ENCODE assay signal across 17 cellular contexts in genomic region chr21:43178175-43178574, GRCh38. TPM values are rescaled to one million over a fixed set of nuclear protein-coding genes. Genes with fewer than 3 reads are reported as not detected.
"Had no signal": no experiment of that assay in that cellular context is flagged by ENCODE, and none has a peak within 500 bp of the region (broad histone marks: within the 10 kb centered on the region; RNA-seq: fewer than 3 reads in every experiment).

No MANE protein-coding gene starts in this region.

RNA-seq across cellular contexts. Expression of gene CRYAA, which starts 9.4 kb away (rescaled TPM):
- total RNA-seq: naive thymus-derived CD4-positive, alpha-beta T cell; natural killer cell; occipital lobe; osteoblast; ovary; posterior vena cava; prostate gland; pulmonary artery endothelial cell; right atrium auricular region; sciatic nerve; smooth muscle cell; spleen; suprapubic skin; transverse colon; ureter; vagina had no signal
- polyA plus RNA-seq: naive thymus-derived CD4-positive, alpha-beta T cell; neural cell; ovary; smooth muscle cell; spleen had no signal
